Comparison of ENCODE assay signal across 1 cellular context in genomic region chr15:92383528-92384326, GRCh38.
TF ChIP-seq lines count a peak whose summit lies in the region.

No MANE protein-coding gene starts in this region.

TF ChIP-seq in IMR-90, 13 proteins besides CTCF, POLR2A, EP300 and RAD21:
- TF ChIP-seq CHD1 (IDR thresholded peaks at IDR 0.05; ENCODE audit: low read depth, low read length): no peak
- peak; percentile 40 for TF ChIP-seq SMC3 (IDR thresholded peaks at IDR 0.05; ENCODE audit: low read depth, low read length)
- peak; percentile 90 for TF ChIP-seq MAFK (IDR thresholded peaks at IDR 0.05; ENCODE audit: low read depth, low read length)
